In genomic region chr19:10517760-10518443, GRCh38 we compare ENCODE assay signal across 9 cellular contexts. TPM values are rescaled to one million over a fixed set of nuclear protein-coding genes. Genes with fewer than 3 reads are reported as not detected.
DNase-seq lines count a peak whose midpoint lies in the region; ATAC-seq and TF ChIP-seq lines count a peak whose summit lies in the region.
"Had no signal": no experiment of that assay in that cellular context is flagged by ENCODE, and none has a peak within 500 bp of the region (broad histone marks: within the 10 kb centered on the region; RNA-seq: fewer than 3 reads in every experiment).

No MANE protein-coding gene starts in this region.

- H3K36me3 ChIP-seq in PC-9 (ENCODE audit: low read depth), result no peaks in the 10 kb centered on the region
- peaks cover 0 to 12% of the 10 kb centered on the region in 2 experiments for H3K36me3 ChIP-seq in mesenchymal stem cell (ENCODE audit: control insufficient read depth in 1 of 2, insufficient read depth in 2 of 2, low read depth in 1 of 2, low read length in 2 of 2)
- H3K36me3 ChIP-seq: adrenal gland had no signal

- H3K9me2 ChIP-seq in PC-9 (ENCODE audit: insufficient read depth), result no peaks in the 10 kb centered on the region

- H3K9ac ChIP-seq in mesenchymal stem cell (ENCODE audit: low read length), result peak overlapping the region; percentile 26

- under 1% methylated on average over 12 of the region's 27 CpGs for WGBS in mesenchymal stem cell

- H4K91ac ChIP-seq in mesenchymal stem cell (ENCODE audit: low read length), result peak overlapping the region; percentile 62

- H2BK120ac ChIP-seq in mesenchymal stem cell (ENCODE audit: low read depth, low read length), result peak overlapping the region; percentile 54

- POLR2A ChIA-PET in PC-9 (lab: Charles Lee; ENCODE audit: unreplicated experiment), result interaction anchor here (0.7 kb wide), 1 partner anchor 128 kb away, joined by 20 read pairs; no protein-coding TSS in a partner anchor

- H2BK12ac ChIP-seq in mesenchymal stem cell (ENCODE audit: low read length in 2 of 2), result peak overlapping the region; percentile 59 to 90

- peak overlapping the region; percentile 30 for H2BK15ac ChIP-seq in mesenchymal stem cell (ENCODE audit: low read depth, poor library complexity, severe bottlenecking)

- peaks cover 60% of the 10 kb centered on the region for H3K27me3 Mint-ChIP-seq in activated naive CD4-positive, alpha-beta T cell treated with anti-CD3 and anti-CD28 coated beads for 36 hours (ENCODE audit: low read depth)

- H3K14ac ChIP-seq in mesenchymal stem cell (ENCODE audit: low read length in 2 of 2), result peak overlapping the region in 1 of 2 experiments; percentile 85

- no peak overlapping the region for H2AK5ac ChIP-seq in mesenchymal stem cell (ENCODE audit: low read length, severe bottlenecking)

- H3K27me3 ChIP-seq in PC-9 (ENCODE audit: insufficient read depth, low read depth), result peaks cover 4% of the 10 kb centered on the region; the same call in 1 of the 2 replicates
- H3K27me3 ChIP-seq in mesenchymal stem cell (ENCODE audit: control insufficient read depth in 1 of 2, insufficient read depth in 1 of 2, low read length in 2 of 2), result peaks cover 14 to 60% of the 10 kb centered on the region in 2 experiments

- H3K27ac Mint-ChIP-seq in activated naive CD4-positive, alpha-beta T cell treated with anti-CD3 and anti-CD28 coated beads for 36 hours, result no peak overlapping the region

- no peaks in the 10 kb centered on the region for H3K9me3 Mint-ChIP-seq in activated naive CD4-positive, alpha-beta T cell treated with anti-CD3 and anti-CD28 coated beads for 36 hours

- H3K4me3 ChIP-seq in PC-9, result peak overlapping the region; percentile 82
- peak overlapping the region; percentile 64 for H3K4me3 ChIP-seq in coronary artery
- peak overlapping the region; percentile 64 to 73 for H3K4me3 ChIP-seq in mesenchymal stem cell (ENCODE audit: insufficient read depth in 1 of 2, low read depth in 1 of 2, low read length in 2 of 2)

- peak overlapping the region; percentile 42 for H3K4me3 Mint-ChIP-seq in activated naive CD4-positive, alpha-beta T cell treated with anti-CD3 and anti-CD28 coated beads for 36 hours

- peaks cover 28% of the 10 kb centered on the region for H3K4me1 ChIP-seq in PC-9 (replicated peaks; ENCODE audit: insufficient read depth)
- H3K4me1 ChIP-seq in mesenchymal stem cell (ENCODE audit: control insufficient read depth, insufficient read depth, low read depth, low read length), result peaks cover 19% of the 10 kb centered on the region

- no peak for TF ChIP-seq CTCF in PC-9 (conservative IDR thresholded peaks at IDR 0.05)
- no peak for TF ChIP-seq CTCF in coronary artery (IDR thresholded peaks at IDR 0.05)

- BruUV-seq in PC-9 (replicated peaks; lab: Mats Ljungman, UMichigan), result no TSS peak

- H3K27ac ChIP-seq in PC-9 (no peak overlapping the region), coronary artery (peak overlapping the region in 1 of 2 donors; percentile 27), mesenchymal stem cell (ENCODE audit: low read length, poor library complexity, severe bottlenecking) (no peak overlapping the region)

- no peak for ATAC-seq in HG02885 (IDR thresholded peaks at IDR 0.05; ENCODE audit: poor library complexity, unreplicated experiment)

- intact Hi-C loops in activated naive CD4-positive, alpha-beta T cell treated with anti-CD3 and anti-CD28 coated beads for 36 hours (cut with micrococcal nuclease), result no loop called here
- intact Hi-C loops in PC-9 (cut with micrococcal nuclease; ENCODE audit: unreplicated experiment), result no loop called here

- no peaks in the 10 kb centered on the region for H3K9me3 ChIP-seq in PC-9 (ENCODE audit: insufficient read depth, low read depth)
- no peaks in the 10 kb centered on the region for H3K9me3 ChIP-seq in mesenchymal stem cell (ENCODE audit: control insufficient read depth, low read length)
- H3K9me3 ChIP-seq: adrenal gland had no signal

- peaks cover 33% of the 10 kb centered on the region for H3F3A ChIP-seq in PC-9 (ENCODE audit: insufficient read depth, low read depth)

- H3K4me2 ChIP-seq in PC-9, result peak overlapping the region; percentile 97
- H3K4me2 ChIP-seq in mesenchymal stem cell (ENCODE audit: low read length, poor library complexity, severe bottlenecking), result peak overlapping the region; percentile 94

- peak overlapping the region in 1 of 2 experiments; percentile 68 for H3K4ac ChIP-seq in mesenchymal stem cell (ENCODE audit: low read depth in 1 of 2, low read length in 2 of 2)

- H3K36me3 Mint-ChIP-seq in activated naive CD4-positive, alpha-beta T cell treated with anti-CD3 and anti-CD28 coated beads for 36 hours (ENCODE audit: low read depth), result no peaks in the 10 kb centered on the region

- H2AFZ ChIP-seq in PC-9 (peak overlapping the region; percentile 97), mesenchymal stem cell (ENCODE audit: low read depth, low read length) (peak overlapping the region; percentile 73)

- H3K18ac ChIP-seq in mesenchymal stem cell (ENCODE audit: low read depth in 1 of 2, low read length in 2 of 2), result peak overlapping the region; percentile 81 to 90

- CTCF ChIA-PET in activated naive CD4-positive, alpha-beta T cell treated with anti-CD3 and anti-CD28 coated beads for 36 hours (lab: Charles Lee), result interaction anchor here (3.6 kb wide), 1 partner anchor 10 kb away, joined by 16 read pairs; no protein-coding TSS in a partner anchor
- CTCF ChIA-PET in PC-9 (lab: Charles Lee), result no interaction called here

- DNase-seq in activated naive CD4-positive, alpha-beta T cell treated with anti-CD3 and anti-CD28 coated beads for 36 hours, result no peak
- no peak for DNase-seq in activated naive CD4-positive, alpha-beta T cell treated with Interleukin-2 at 50 U/mL for 16 hours
- DNase-seq in PC-9 (peak in 1 of 2 experiments; percentile 65), coronary artery (ENCODE audit: low spot score) (no peak), mesenchymal stem cell (peak; percentile 80), NCI-H2029 (lab: John Stamatoyannopoulos, UW) (no peak)
- DNase-seq in stimulated activated naive CD4-positive, alpha-beta T cell treated with Interleukin-2 at 50 U/mL for 16 hours (lab: John Stamatoyannopoulos, UW), result no peak

- no peaks in the 10 kb centered on the region for H3K79me1 ChIP-seq in mesenchymal stem cell (replicated peaks; ENCODE audit: low read length, poor library complexity, severe bottlenecking)

- 0 out of 2 replicates have a peak, but pooled peaks cover 4% of the 10 kb centered on the region for H4K20me1 ChIP-seq in PC-9 (ENCODE audit: insufficient read depth)

- no peak overlapping the region for H2BK5ac ChIP-seq in mesenchymal stem cell (ENCODE audit: low read depth, low read length, poor library complexity, severe bottlenecking)

- H3K23ac ChIP-seq in mesenchymal stem cell (ENCODE audit: low read length in 2 of 2), result no peak overlapping the region

- H3K4me1 Mint-ChIP-seq in activated naive CD4-positive, alpha-beta T cell treated with anti-CD3 and anti-CD28 coated beads for 36 hours (ENCODE audit: low read depth), result peaks cover 24% of the 10 kb centered on the region

- H3K79me2 ChIP-seq in PC-9 (ENCODE audit: low read depth), result no peaks in the 10 kb centered on the region

- peak overlapping the region; percentile 93 for H4K8ac ChIP-seq in mesenchymal stem cell (ENCODE audit: low read length)

RNA-seq across cellular contexts. Expression of gene S1PR5, which starts 0.7 kb away (rescaled TPM):
- not detected for total RNA-seq in activated naive CD4-positive, alpha-beta T cell treated with anti-CD3 and anti-CD28 coated beads for 36 hours
- total RNA-seq in PC-9 (2021), result 7.9 and 9.5 TPM in 2 replicates
- polyA plus RNA-seq in mesenchymal stem cell (2013, experiment 1 of 2), result 5.2 TPM
- polyA plus RNA-seq in mesenchymal stem cell (2013, experiment 2 of 2), result 5.2 TPM

RNA-seq across cellular contexts. Expression of gene KEAP1, which starts 14.7 kb away (rescaled TPM):
- 10 to 100 TPM; 60.0 to 63.8 TPM for total RNA-seq in activated naive CD4-positive, alpha-beta T cell treated with anti-CD3 and anti-CD28 coated beads for 36 hours
- total RNA-seq in PC-9 (2021), result 154 and 170 TPM in 2 replicates
- polyA plus RNA-seq in mesenchymal stem cell (2013, experiment 1 of 2), result 40.1 TPM
- 37.6 TPM for polyA plus RNA-seq in mesenchymal stem cell (2013, experiment 2 of 2)

RNA-seq across cellular contexts. Expression of gene ATG4D, which starts 25.8 kb away (rescaled TPM):
- 10 to 100 TPM; 21.6 to 22.5 TPM for total RNA-seq in activated naive CD4-positive, alpha-beta T cell treated with anti-CD3 and anti-CD28 coated beads for 36 hours
- total RNA-seq in PC-9 (2021), result 33.1 and 40.2 TPM in 2 replicates
- 15.9 TPM for polyA plus RNA-seq in mesenchymal stem cell (2013, experiment 1 of 2)
- 16.0 TPM for polyA plus RNA-seq in mesenchymal stem cell (2013, experiment 2 of 2)

RNA-seq across cellular contexts. Expression of gene KRI1, which starts 47.9 kb away (rescaled TPM):
- 10 to 100 TPM; 50.2 to 51.7 TPM for total RNA-seq in activated naive CD4-positive, alpha-beta T cell treated with anti-CD3 and anti-CD28 coated beads for 36 hours
- total RNA-seq in PC-9 (2021), result 24.5 and 27.0 TPM in 2 replicates
- 12.8 TPM for polyA plus RNA-seq in mesenchymal stem cell (2013, experiment 1 of 2)
- polyA plus RNA-seq in mesenchymal stem cell (2013, experiment 2 of 2), result 12.4 TPM

RNA-seq across cellular contexts. Expression of gene CDKN2D, which starts 50.9 kb away (rescaled TPM):
- total RNA-seq in activated naive CD4-positive, alpha-beta T cell treated with anti-CD3 and anti-CD28 coated beads for 36 hours, result 10 to 100 TPM; 69.2 to 75.2 TPM
- total RNA-seq in PC-9 (2021), result 8.3 and 10.1 TPM in 2 replicates
- polyA plus RNA-seq in mesenchymal stem cell (2013, experiment 1 of 2), result 6.9 TPM
- polyA plus RNA-seq in mesenchymal stem cell (2013, experiment 2 of 2), result 6.6 TPM
